1 cellular context compared by ENCODE assay signal in the genomic region with DNA sequence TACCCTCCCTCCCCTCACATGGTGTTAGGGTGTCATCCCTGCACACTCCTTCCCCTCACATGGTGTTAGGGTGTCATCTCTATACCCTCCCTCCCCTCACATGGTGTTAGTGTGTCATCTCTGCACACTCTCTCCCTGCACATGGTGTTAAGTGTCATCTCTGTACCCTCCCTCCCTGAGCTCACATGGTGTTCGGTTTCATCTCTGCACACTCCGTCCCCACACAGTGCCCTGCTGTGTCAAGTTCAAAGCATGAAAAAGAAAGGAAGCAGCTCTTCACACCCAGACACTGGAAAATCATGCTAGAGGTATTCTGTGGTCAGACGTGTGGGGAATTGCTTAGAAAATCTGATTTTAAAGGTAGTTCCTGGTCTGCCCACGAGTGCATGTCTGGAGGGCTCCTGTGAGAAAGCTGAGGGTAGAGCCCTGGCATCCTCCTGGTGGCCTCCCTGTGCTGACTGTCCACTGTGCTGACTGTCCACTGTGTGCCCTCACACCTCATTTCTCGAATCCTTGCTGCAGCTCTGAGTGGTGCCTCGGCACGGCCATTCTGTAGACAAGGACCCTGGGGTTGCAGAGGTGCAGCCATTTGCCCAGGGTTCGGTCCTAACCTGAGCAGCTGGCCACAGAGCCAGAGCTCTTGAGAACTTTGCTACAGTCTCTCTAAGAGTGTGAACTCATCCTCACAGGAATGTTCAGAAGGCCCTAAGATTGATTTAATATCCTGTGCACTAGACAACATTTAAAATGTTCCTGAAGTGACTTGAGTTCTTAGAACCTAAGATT.
TF ChIP-seq lines count a peak whose summit lies in the region.

No MANE protein-coding gene starts in this region.

TF ChIP-seq in IMR-90, 13 proteins besides CTCF, POLR2A, EP300 and RAD21 (continued from another document):
- peak; percentile 54 for TF ChIP-seq BHLHE40 (IDR thresholded peaks at IDR 0.05; ENCODE audit: low read depth, low read length)
